8 cellular contexts compared by ENCODE assay signal in genomic region chr11:43358308-43358669, GRCh38. TPM values are rescaled to one million over a fixed set of nuclear protein-coding genes. Genes with fewer than 3 reads are reported as not detected.
DNase-seq lines count a peak whose midpoint lies in the region; ATAC-seq and TF ChIP-seq lines count a peak whose summit lies in the region.

No MANE protein-coding gene starts in this region.

- H3K27me3 ChIP-seq in cardiac muscle cell, result no peaks in the 10 kb centered on the region
- no peaks in the 10 kb centered on the region for H3K27me3 ChIP-seq in adrenal gland
- H3K27me3 ChIP-seq in transverse colon, result no peaks in the 10 kb centered on the region

- H3K27ac ChIP-seq in cardiac muscle cell (peak overlapping the region; percentile 96), adrenal gland (peak overlapping the region in 4 of 5 donors; percentile 79 to 97 (median 87)), transverse colon (peak overlapping the region; percentile 91 to 96 (median 92))

- no peak for TF ChIP-seq EP300 in transverse colon (IDR thresholded peaks at IDR 0.05; ENCODE audit: low read depth)

- TF ChIP-seq POLR2A in adrenal gland (IDR thresholded peaks at IDR 0.05) (no peak), transverse colon (IDR thresholded peaks at IDR 0.05) (no peak)

- peak overlapping the region; percentile 83 for H3K4me3 ChIP-seq in cardiac muscle cell
- peak overlapping the region; percentile 73 to 95 (median 91) for H3K4me3 ChIP-seq in adrenal gland
- peak overlapping the region; percentile 40 to 97 (median 84) for H3K4me3 ChIP-seq in transverse colon

- DNase-seq in cardiac muscle cell (ENCODE audit: low read depth in 1 of 2, low spot score in 1 of 2) (peak; percentile 6 to 7), cardiac septum (ENCODE audit: low spot score) (no peak), adrenal gland (no peak), left colon (no peak), transverse colon (no peak), DMS153 (lab: John Stamatoyannopoulos, UW) (no peak), NCI-H524 treated with DMSO at 0.1 percent for 48 hours (lab: John Stamatoyannopoulos, UW) (no peak)

- ATAC-seq in left colon (peak; percentile 33), HG03175 (IDR thresholded peaks at IDR 0.05; ENCODE audit: unreplicated experiment) (no peak)

- in situ Hi-C loops in transverse colon (cut with MboI; ENCODE audit: low pct_ligation_motif_present in 1 of 4, low pct_unique_long_range_greater_than_20kb in 1 of 4, low sequenced_read_pairs in 3 of 4), result no loop called here

- H3K4me1 ChIP-seq in cardiac muscle cell (ENCODE audit: low read depth), result peaks cover 14% of the 10 kb centered on the region
- peaks cover 14 to 22% of the 10 kb centered on the region in 2 donors for H3K4me1 ChIP-seq in adrenal gland (replicated peaks in 1 of 2)
- peaks cover 11 to 26% (median 23%) of the 10 kb centered on the region in 4 donors for H3K4me1 ChIP-seq in transverse colon

- no peak for TF ChIP-seq CTCF in cardiac muscle cell (IDR thresholded peaks at IDR 0.05; ENCODE audit: low read depth, low read length)
- TF ChIP-seq CTCF in adrenal gland (IDR thresholded peaks at IDR 0.05), result no peak
- TF ChIP-seq CTCF in transverse colon (IDR thresholded peaks at IDR 0.05), result no peak

- intact Hi-C loops in cardiac septum (cut with DNase I), result loop anchor here (5.0 kb wide), 1 partner anchor 46 kb away; the partner anchor contains the start of gene API5
- intact Hi-C loops in adrenal gland (cut with DNase I), result no loop called here
- intact Hi-C loops in left colon (cut with DNase I, micrococcal nuclease), result no loop called here
- intact Hi-C loops in transverse colon (cut with DNase I; ENCODE audit: low total_unique reads), result no loop called here

- WGBS in adrenal gland, 4 donors, result 4 to 9% (median 6%) methylated on average over 7 of the region's 7 CpGs
- 6 to 8% methylated on average over 7 of the region's 7 CpGs for WGBS in transverse colon (ENCODE audit: low coverage in 1 of 2), 2 donors

- H3K36me3 ChIP-seq in cardiac muscle cell (no peaks in the 10 kb centered on the region), adrenal gland (replicated peaks in 1 of 2) (no peaks in the 10 kb centered on the region), transverse colon (no peaks in the 10 kb centered on the region)

- H3K9me3 ChIP-seq in cardiac muscle cell (ENCODE audit: low read depth), result no peaks in the 10 kb centered on the region
- no peaks in the 10 kb centered on the region for H3K9me3 ChIP-seq in adrenal gland (replicated peaks in 1 of 3)
- H3K9me3 ChIP-seq in transverse colon, result no peaks in the 10 kb centered on the region

RNA-seq across cellular contexts. Expression of gene TTC17, which starts 0.4 kb away (rescaled TPM):
- total RNA-seq in cardiac muscle cell (55.8 and 103 TPM in 2 replicates), cardiac septum (32.1 TPM), adrenal gland (100 to 1,000 TPM in 2 of 8 donors, 10 to 100 TPM in 6; 44.2 to 126 (median 69.2) TPM), left colon (10 to 100 TPM; 69.6 to 85.7 TPM), transverse colon (100 to 1,000 TPM in 3 of 4 donors, 10 to 100 TPM in 1; 78.2 to 428 (median 131) TPM)
- polyA plus RNA-seq in cardiac muscle cell (31.7 and 60.3 TPM in 2 replicates), adrenal gland (10 to 100 TPM; 52.8 to 75.7 (median 58.7) TPM)

RNA-seq across cellular contexts. Expression of gene API5, which starts 46.5 kb away (rescaled TPM):
- total RNA-seq in cardiac muscle cell, result 68.3 and 76.6 TPM in 2 replicates
- polyA plus RNA-seq in cardiac muscle cell, result 72.7 and 97.4 TPM in 2 replicates
- total RNA-seq in cardiac septum, result 38.8 TPM
- total RNA-seq in adrenal gland, result 10 to 100 TPM; 58.9 to 85.3 (median 73.5) TPM
- polyA plus RNA-seq in adrenal gland, result 100 to 1,000 TPM in 1 of 3 donors, 10 to 100 TPM in 2; 15.5 to 118 (median 21.9) TPM
- 10 to 100 TPM; 74.3 to 78.7 TPM for total RNA-seq in left colon
- 10 to 100 TPM; 18.7 to 74.6 (median 46.6) TPM for total RNA-seq in transverse colon

Comparison
In these comparisons a context has a peak if more than half of its experiments do, and no peak if none do; other contexts are left out.
1. DNase-seq: peak in cardiac muscle cell (2 of 2); none in cardiac septum (single experiment), adrenal gland (0 of 7), left colon (0 of 2), transverse colon (single experiment), DMS153 (single experiment) and NCI-H524 treated with DMSO at 0.1 percent for 48 hours (single experiment).
2. Peak in every context shown above with its lines, with median percentiles within 50 percentile points of each other: H3K27ac ChIP-seq and H3K4me3 ChIP-seq.